In genomic region chr17:64599187-64599676, GRCh38 we compare ENCODE assay signal across 9 cellular contexts.
DNase-seq lines count a peak whose midpoint lies in the region; ATAC-seq and TF ChIP-seq lines count a peak whose summit lies in the region.
"Had no signal": no experiment of that assay in that cellular context is flagged by ENCODE, and none has a peak within 500 bp of the region (broad histone marks: within the 10 kb centered on the region; RNA-seq: fewer than 3 reads in every experiment).

No MANE protein-coding gene starts in this region.

- no peak overlapping the region for H3K27ac ChIP-seq in CD4-positive, alpha-beta T cell (ENCODE audit: low read depth, low read length)
- no peak overlapping the region for H3K27ac ChIP-seq in PC-3 (ENCODE audit: low read length)
- H3K27ac ChIP-seq: body of pancreas had no signal

- H3K27me3 Mint-ChIP-seq in CD4-positive, alpha-beta T cell, result no peaks in the 10 kb centered on the region

- H3K9me2 ChIP-seq in PC-3 (replicated peaks; ENCODE audit: low read length), result no peaks in the 10 kb centered on the region

- H3K27ac Mint-ChIP-seq in CD4-positive, alpha-beta T cell, result peak overlapping the region; percentile 90

- H3K4me1 ChIP-seq in PC-3 (ENCODE audit: insufficient read depth, low read length), result no peaks in the 10 kb centered on the region
- H3K4me1 ChIP-seq: body of pancreas had no signal

- H4K20me1 ChIP-seq in PC-3 (ENCODE audit: low read length), result peaks cover 34% of the 10 kb centered on the region; the same call in 1 of the 2 replicates

- intact Hi-C loops in CD4-positive, alpha-beta T cell (cut with DNase I, micrococcal nuclease), result loop anchor here (2.0 to 5.0 kb wide), 2 partner anchors 16 to 38 kb away; no protein-coding TSS in a partner anchor
- intact Hi-C loops in PC-3 (cut with micrococcal nuclease), result no loop called here

- no peak overlapping the region for H3K9ac ChIP-seq in PC-3 (ENCODE audit: low read length)

- no peaks in the 10 kb centered on the region for H3K27me3 ChIP-seq in CD4-positive, alpha-beta T cell (ENCODE audit: control insufficient read depth, insufficient read depth, low read length)
- H3K27me3 ChIP-seq in PC-3 (ENCODE audit: low read length), result no peaks in the 10 kb centered on the region
- H3K27me3 ChIP-seq: body of pancreas had no signal

- H3F3A ChIP-seq in PC-3 (ENCODE audit: low read length, unreplicated experiment), result peaks cover 8% of the 10 kb centered on the region

- peaks cover 91% of the 10 kb centered on the region for H3K79me2 ChIP-seq in PC-3 (ENCODE audit: low read length)

- no TSS peak for BruUV-seq in PC-3 (replicated peaks; lab: Mats Ljungman, UMichigan)

- no peak overlapping the region for H3K4me2 ChIP-seq in PC-3 (ENCODE audit: low read length)

- no peaks in the 10 kb centered on the region for H3K9me3 ChIP-seq in CD4-positive, alpha-beta T cell (ENCODE audit: control insufficient read depth, low read length)
- H3K9me3 ChIP-seq in PC-3 (ENCODE audit: low read length), result no peaks in the 10 kb centered on the region
- H3K9me3 ChIP-seq: body of pancreas had no signal

- H3K36me3 ChIP-seq in PC-3 (ENCODE audit: low read depth, low read length), result peaks cover 30% of the 10 kb centered on the region

- CTCF ChIA-PET in CD4-positive, alpha-beta T cell (lab: Charles Lee), result interaction anchor here (1.5 kb wide), 1 partner anchor 15 kb away, joined by 4 read pairs; no protein-coding TSS in a partner anchor
- CTCF ChIA-PET in PC-3 (lab: Charles Lee), result no interaction called here

- DNase-seq in CD4-positive, alpha-beta T cell, result peak; percentile 15 to 52 (median 32)
- DNase-seq in PC-3 (no peak), NCI-H187 treated with DMSO at 0.1 percent for 48 hours (lab: John Stamatoyannopoulos, UW) (no peak), amygdala (lab: John Stamatoyannopoulos, UW) (no peak), COLO829 (ENCODE audit: low spot score) (no peak)
- DNase-seq in activated effector memory CD4-positive, alpha-beta T cell treated with anti-CD3 and anti-CD28 coated beads, Interleukin-2, amount 50 U/mL, for 16 hours, result peak; percentile 79
- DNase-seq in stimulated activated CD4-positive, alpha-beta T cell treated with anti-CD3 and anti-CD28 coated beads, Interleukin-1b, Interleukin-23, amount 100 ng/mL, for 48 hours, result peak; percentile 50

- H2AFZ ChIP-seq in PC-3 (ENCODE audit: low read length), result no peak overlapping the region

- peaks cover 29% of the 10 kb centered on the region for H3K36me3 Mint-ChIP-seq in CD4-positive, alpha-beta T cell (ENCODE audit: low read depth)

- peak overlapping the region; percentile 76 for H3K4me3 Mint-ChIP-seq in CD4-positive, alpha-beta T cell

- H3K9me3 Mint-ChIP-seq in CD4-positive, alpha-beta T cell, result no peaks in the 10 kb centered on the region

- no peak for TF ChIP-seq CTCF in CD4-positive, alpha-beta T cell (IDR thresholded peaks at IDR 0.05)
- TF ChIP-seq CTCF in PC-3 (conservative IDR thresholded peaks at IDR 0.05; ENCODE audit: low read depth, low read length), result no peak

- ATAC-seq in CD4-positive, alpha-beta T cell (ENCODE audit: poor library complexity), result peak; percentile 97
- ATAC-seq in GM21786 (IDR thresholded peaks at IDR 0.05; ENCODE audit: unreplicated experiment) (peak; percentile 64), PC-3 (peak; percentile 42; the same call in 1 of the 2 replicates)
- ATAC-seq: body of pancreas had no signal

- H3K4me3 ChIP-seq in PC-3 (ENCODE audit: low read length), result no peak overlapping the region
- H3K4me3 ChIP-seq: body of pancreas had no signal

- POLR2A ChIA-PET in CD4-positive, alpha-beta T cell (lab: Charles Lee), result interaction anchor here (0.7 to 2.4 kb wide), 5 partner anchors 10 to 110 kb away, joined by 3 to 18 read pairs (median 4); partner anchors contain the start of genes CEP95 and DDX5
- POLR2A ChIA-PET in PC-3 (lab: Charles Lee; ENCODE audit: unreplicated experiment), result no interaction called here

- peaks cover 45% of the 10 kb centered on the region for H3K4me1 Mint-ChIP-seq in CD4-positive, alpha-beta T cell (ENCODE audit: low read depth)

Comparison
In these comparisons a context has a peak if more than half of its experiments do, and no peak if none do; other contexts are left out.
1. ATAC-seq: peak in every context shown above with its lines; median percentile 97 in CD4-positive, alpha-beta T cell; 64 in GM21786; 42 in PC-3.
2. DNase-seq: peak in CD4-positive, alpha-beta T cell (10 of 10), activated effector memory CD4-positive, alpha-beta T cell treated with anti-CD3 and anti-CD28 coated beads, Interleukin-2, amount 50 U/mL, for 16 hours (single experiment) and stimulated activated CD4-positive, alpha-beta T cell treated with anti-CD3 and anti-CD28 coated beads, Interleukin-1b, Interleukin-23, amount 100 ng/mL, for 48 hours (single experiment); none in PC-3 (single experiment), NCI-H187 treated with DMSO at 0.1 percent for 48 hours (single experiment), amygdala (0 of 56) and COLO829 (single experiment).